8 cellular contexts compared by ENCODE assay signal in genomic region chr1:1407957-1408318, GRCh38. TPM values are rescaled to one million over a fixed set of nuclear protein-coding genes. Genes with fewer than 3 reads are reported as not detected.
DNase-seq lines count a peak whose midpoint lies in the region; ATAC-seq and TF ChIP-seq lines count a peak whose summit lies in the region.

No MANE protein-coding gene starts in this region.

- no peak for TF ChIP-seq EP300 in sigmoid colon (IDR thresholded peaks at IDR 0.05)

- H3K4me1 ChIP-seq in sigmoid colon: peaks cover 0 to 44% (median 37%) of the 10 kb centered on the region in 4 donors

- H3K4me3 ChIP-seq in GM12875 (ENCODE audit: low read depth, low read length): peak overlapping the region; percentile 100
- H3K4me3 ChIP-seq in SK-N-MC: peak overlapping the region; percentile 95
- H3K4me3 ChIP-seq in fibroblast of the aortic adventitia (ENCODE audit: low read depth, low read length): peak overlapping the region; percentile 82
- H3K4me3 ChIP-seq in sigmoid colon: peak overlapping the region; percentile 85 to 99 (median 96)

- no peak for TF ChIP-seq POLR2A in sigmoid colon (IDR thresholded peaks at IDR 0.05)

- H3K9ac ChIP-seq in SK-N-MC (ENCODE audit: insufficient read length): peak overlapping the region; percentile 97

- intact Hi-C loops in sigmoid colon (cut with DNase I): no loop called here

- 35 to 45% methylated on average over 13 of the region's 13 CpGs for WGBS in sigmoid colon, 2 donors

- DNase-seq in SK-N-MC (ENCODE audit: low read depth, low spot score) (no peak), fibroblast of the aortic adventitia (ENCODE audit: low read depth) (no peak), sigmoid colon (no peak)
- no peak for DNase-seq in stimulated activated CD4-positive, alpha-beta T cell treated with anti-CD3 and anti-CD28 coated beads, Interleukin-2, amount 100 ng/mL, for 24 hours

- H3K27ac ChIP-seq in SK-N-MC (no peak overlapping the region; the same call in 1 of the 2 replicates), sigmoid colon (peak overlapping the region; percentile 86 to 95 (median 93))

- ATAC-seq in GM21360 (IDR thresholded peaks at IDR 0.05; ENCODE audit: unreplicated experiment): no peak
- no peak for ATAC-seq in GM19035 (IDR thresholded peaks at IDR 0.05; ENCODE audit: unreplicated experiment)
- ATAC-seq in GM18873 (IDR thresholded peaks at IDR 0.05; ENCODE audit: low FRiP score, unreplicated experiment): no peak

- no peak for TF ChIP-seq CTCF in GM12875 (IDR thresholded peaks at IDR 0.05; ENCODE audit: borderline replicate concordance, insufficient read depth, low read depth, low read length)
- no peak for TF ChIP-seq CTCF in fibroblast of the aortic adventitia (IDR thresholded peaks at IDR 0.05; ENCODE audit: insufficient read depth, low read length)
- TF ChIP-seq CTCF in sigmoid colon (IDR thresholded peaks at IDR 0.05): no peak

- H3K9me3 ChIP-seq in SK-N-MC (ENCODE audit: low read depth, low read length) (no peaks in the 10 kb centered on the region), sigmoid colon (no peaks in the 10 kb centered on the region)

- H3K36me3 ChIP-seq in SK-N-MC (ENCODE audit: insufficient read depth, low read length) (peaks cover 29% of the 10 kb centered on the region), sigmoid colon (peaks cover 0 to 28% (median 13%) of the 10 kb centered on the region in 4 donors)

- H3K27me3 ChIP-seq in sigmoid colon: no peaks in the 10 kb centered on the region

RNA-seq across cellular contexts. Expression of gene MRPL20, which starts 0.8 kb away (rescaled TPM):
- total RNA-seq in fibroblast of the aortic adventitia (ENCODE audit: low replicate concordance): 104 and 123 TPM in 2 replicates
- 100 to 1,000 TPM; 133 to 235 (median 206) TPM for total RNA-seq in sigmoid colon
- polyA plus RNA-seq in sigmoid colon: 100 to 1,000 TPM; 155 to 216 (median 171) TPM

RNA-seq across cellular contexts. Expression of gene CCNL2, which starts 8.8 kb away (rescaled TPM):
- total RNA-seq in fibroblast of the aortic adventitia (ENCODE audit: low replicate concordance): 102 and 133 TPM in 2 replicates
- 100 to 1,000 TPM; 139 to 375 (median 173) TPM for total RNA-seq in sigmoid colon
- polyA plus RNA-seq in sigmoid colon: 10 to 100 TPM; 15.0 to 99.6 (median 16.2) TPM

RNA-seq across cellular contexts. Expression of gene ANKRD65, which starts 13.1 kb away (rescaled TPM):
- total RNA-seq in fibroblast of the aortic adventitia (ENCODE audit: low replicate concordance): 1.7 and 2.4 TPM in 2 replicates
- 10 to 100 TPM; 10.0 to 23.0 (median 15.8) TPM for total RNA-seq in sigmoid colon
- polyA plus RNA-seq in sigmoid colon: 1 to 10 TPM in 2 of 3 donors, under 1 TPM in 1; 0.69 to 5.4 (median 3.8) TPM

RNA-seq across cellular contexts. Expression of gene VWA1, which starts 27.6 kb away (rescaled TPM):
- total RNA-seq in fibroblast of the aortic adventitia (ENCODE audit: low replicate concordance) (1.8 and 2.9 TPM in 2 replicates), sigmoid colon (100 to 1,000 TPM in 1 of 4 donors, 10 to 100 TPM in 3; 47.1 to 107 (median 71.1) TPM)
- polyA plus RNA-seq in sigmoid colon: 10 to 100 TPM in 1 of 3 donors, 1 to 10 TPM in 2; 2.4 to 44.2 (median 3.7) TPM

RNA-seq across cellular contexts. Expression of gene AURKAIP1, which starts 32.9 kb away (rescaled TPM):
- total RNA-seq in fibroblast of the aortic adventitia (ENCODE audit: low replicate concordance) (71.1 and 82.0 TPM in 2 replicates), sigmoid colon (100 to 1,000 TPM in 3 of 4 donors, 10 to 100 TPM in 1; 89.3 to 143 (median 124) TPM)
- 100 to 1,000 TPM; 263 to 288 (median 271) TPM for polyA plus RNA-seq in sigmoid colon
